16 cellular contexts compared by ENCODE assay signal in genomic region chr9:126642839-126643238, GRCh38. TPM values are rescaled to one million over a fixed set of nuclear protein-coding genes. Genes with fewer than 3 reads are reported as not detected.
"Had no signal": no experiment of that assay in that cellular context is flagged by ENCODE, and none has a peak within 500 bp of the region (broad histone marks: within the 10 kb centered on the region; RNA-seq: fewer than 3 reads in every experiment).

No MANE protein-coding gene starts in this region.

- ATAC-seq: gastroesophageal sphincter; natural killer cell treated with Interleukin-12 subunit alpha and Interleukin-12 subunit beta and Interleukin-15 and Interleukin-18, amount 100 ng/mL, for 72 hours; right cardiac atrium; stimulated activated naive CD8-positive, alpha-beta T cell treated with anti-CD3 and anti-CD28 coated beads, Interleukin-15, amount 100 ng/mL, for 72 hours had no signal

- H3K36me3 ChIP-seq: colonic mucosa, gastroesophageal sphincter, pancreas, tibial nerve had no signal

- H3K9me3 ChIP-seq: colonic mucosa, gastroesophageal sphincter, pancreas, tibial nerve had no signal

- H3K27me3 ChIP-seq: pancreas had no signal

- DNase-seq: activated CD4-positive, CD25-positive, alpha-beta regulatory T cell treated with anti-CD3 and anti-CD28 coated beads, Interleukin-2, amount 50 U/mL, for 72 hours; activated CD8-positive, alpha-beta memory T cell treated with anti-CD3 and anti-CD28 coated beads, Interleukin-2, amount 50 U/mL, for 4 hours; activated naive CD4-positive, alpha-beta T cell treated with anti-CD3 and anti-CD28 coated beads, Interleukin-2, amount 10 ng/mL, durations not matched to agents 7 days and 5 days; activated T-cell treated with anti-CD3 and anti-CD28 coated beads, Interleukin-2, amount 50 U/mL, for 24 hours; amygdala; colonic mucosa; hypothalamus; stimulated activated CD4-positive, alpha-beta T cell treated with anti-CD3 and anti-CD28 coated beads, Interleukin-4, amount 100 ng/mL, for 4 hours; stimulated activated naive CD8-positive, alpha-beta T cell treated with anti-CD3 and anti-CD28 coated beads, Interleukin-15, amount 100 ng/mL, for 72 hours had no signal

- H3K4me3 ChIP-seq: colonic mucosa, gastroesophageal sphincter, pancreas, tibial nerve had no signal

- H3K4me1 ChIP-seq: colonic mucosa had no signal

- H3K27ac ChIP-seq: colonic mucosa, epithelial cell of prostate, gastroesophageal sphincter, pancreas, tibial nerve had no signal

RNA-seq across cellular contexts. Expression of gene LMX1B, which starts 29.1 kb away (rescaled TPM):
- polyA plus RNA-seq: liver had no signal
